18 cellular contexts compared by ENCODE assay signal in genomic region chr10:21130683-21131442, GRCh38.
A peak's percentile ranks its signal among the peaks of the same experiment; 100 is the strongest.
DNase-seq lines count a peak whose midpoint lies in the region; ATAC-seq, FAIRE-seq and TF ChIP-seq lines count a peak whose summit lies in the region.
"Had no signal": no experiment of that assay in that cellular context is flagged by ENCODE, and none has a peak within 500 bp of the region (broad histone marks: within the 10 kb centered on the region; RNA-seq: fewer than 3 reads in every experiment).

No MANE protein-coding gene starts in this region.

- no peaks in the 10 kb centered on the region for H3K79me2 ChIP-seq in GM23338 (replicated peaks; ENCODE audit: insufficient read depth)

- FAIRE-seq in A204.1 (lab: Jason Lieb, UNC) = peak; percentile 67
- FAIRE-seq: GM12878, GM18507, HTR-8/SVneo had no signal

- no peak for TF ChIP-seq CTCF in GM23338 (conservative IDR thresholded peaks at IDR 0.05; ENCODE audit: low read depth in 2 of 2)

- no peak for DNase-seq in GM23338 (ENCODE audit: low spot score)
- DNase-seq in kidney tubule cell (ENCODE audit: low spot score) = peak; percentile 28
- DNase-seq in NCI-H1694 (lab: John Stamatoyannopoulos, UW) = no peak
- DNase-seq: 8988T; C1 segment of cervical spinal cord; CD4-positive, alpha-beta T cell; DMS79; GM23248; H7; Kasumi-1 had no signal

- H3K4me3 Mint-ChIP-seq in GM23338 = no peak overlapping the region
- H3K4me3 Mint-ChIP-seq: B cell; CD4-positive, alpha-beta T cell had no signal

- peak overlapping the region; percentile 2; the same call in 1 of the 2 replicates for H3K27ac Mint-ChIP-seq in GM23338
- H3K27ac Mint-ChIP-seq: B cell; CD4-positive, alpha-beta T cell had no signal

- H4K20me1 ChIP-seq in GM23338 (replicated peaks; ENCODE audit: insufficient read depth) = no peaks in the 10 kb centered on the region

- no peak overlapping the region for H3K4me3 ChIP-seq in GM23338
- H3K4me3 ChIP-seq: GM12878, GM23248 had no signal

- no peak overlapping the region for H2AFZ ChIP-seq in GM23338
- H2AFZ ChIP-seq: GM23248 had no signal

- peaks cover 18% of the 10 kb centered on the region; the same call in 2 of the 3 replicates for H3K4me1 Mint-ChIP-seq in GM23338
- H3K4me1 Mint-ChIP-seq: B cell had no signal

- H3K27me3 ChIP-seq in GM23338 (ENCODE audit: insufficient read depth) = no peaks in the 10 kb centered on the region

- H3K36me3 ChIP-seq in GM23338 (ENCODE audit: insufficient read depth) = no peaks in the 10 kb centered on the region

- H3K27ac ChIP-seq in GM23338 (ENCODE audit: low read depth) = no peak overlapping the region
- H3K27ac ChIP-seq: GM23248 had no signal

- no peaks in the 10 kb centered on the region for H3F3A ChIP-seq in GM23338 (replicated peaks; ENCODE audit: low read depth)

- no peaks in the 10 kb centered on the region for H3K9me3 Mint-ChIP-seq in GM23338
- H3K9me3 Mint-ChIP-seq: CD4-positive, alpha-beta T cell had no signal

- H3K4me2 ChIP-seq in GM23338 = no peak overlapping the region

- H3K4me1 ChIP-seq in GM23338 (ENCODE audit: insufficient read depth) = peaks cover 17% of the 10 kb centered on the region

- ATAC-seq in GM18907 (IDR thresholded peaks at IDR 0.05; ENCODE audit: unreplicated experiment) (peak; percentile 68), GM23338 (no peak), GM18520 (IDR thresholded peaks at IDR 0.05; ENCODE audit: unreplicated experiment) (no peak), HG03280 (IDR thresholded peaks at IDR 0.05; ENCODE audit: unreplicated experiment) (no peak)
- ATAC-seq: GM12878 had no signal

- H3K36me3 Mint-ChIP-seq in GM23338 (ENCODE audit: low read depth) = no peaks in the 10 kb centered on the region

- no peaks in the 10 kb centered on the region; the same call in 1 of the 2 replicates for H3K9me2 ChIP-seq in GM23338 (ENCODE audit: insufficient read depth)

- H3K27me3 Mint-ChIP-seq in GM23338 (ENCODE audit: insufficient read depth, low read depth, poor library complexity) = no peaks in the 10 kb centered on the region

TF ChIP-seq in GM23338, 12 proteins besides CTCF, POLR2A, EP300 and RAD21:
- TF ChIP-seq, protein P1, sequence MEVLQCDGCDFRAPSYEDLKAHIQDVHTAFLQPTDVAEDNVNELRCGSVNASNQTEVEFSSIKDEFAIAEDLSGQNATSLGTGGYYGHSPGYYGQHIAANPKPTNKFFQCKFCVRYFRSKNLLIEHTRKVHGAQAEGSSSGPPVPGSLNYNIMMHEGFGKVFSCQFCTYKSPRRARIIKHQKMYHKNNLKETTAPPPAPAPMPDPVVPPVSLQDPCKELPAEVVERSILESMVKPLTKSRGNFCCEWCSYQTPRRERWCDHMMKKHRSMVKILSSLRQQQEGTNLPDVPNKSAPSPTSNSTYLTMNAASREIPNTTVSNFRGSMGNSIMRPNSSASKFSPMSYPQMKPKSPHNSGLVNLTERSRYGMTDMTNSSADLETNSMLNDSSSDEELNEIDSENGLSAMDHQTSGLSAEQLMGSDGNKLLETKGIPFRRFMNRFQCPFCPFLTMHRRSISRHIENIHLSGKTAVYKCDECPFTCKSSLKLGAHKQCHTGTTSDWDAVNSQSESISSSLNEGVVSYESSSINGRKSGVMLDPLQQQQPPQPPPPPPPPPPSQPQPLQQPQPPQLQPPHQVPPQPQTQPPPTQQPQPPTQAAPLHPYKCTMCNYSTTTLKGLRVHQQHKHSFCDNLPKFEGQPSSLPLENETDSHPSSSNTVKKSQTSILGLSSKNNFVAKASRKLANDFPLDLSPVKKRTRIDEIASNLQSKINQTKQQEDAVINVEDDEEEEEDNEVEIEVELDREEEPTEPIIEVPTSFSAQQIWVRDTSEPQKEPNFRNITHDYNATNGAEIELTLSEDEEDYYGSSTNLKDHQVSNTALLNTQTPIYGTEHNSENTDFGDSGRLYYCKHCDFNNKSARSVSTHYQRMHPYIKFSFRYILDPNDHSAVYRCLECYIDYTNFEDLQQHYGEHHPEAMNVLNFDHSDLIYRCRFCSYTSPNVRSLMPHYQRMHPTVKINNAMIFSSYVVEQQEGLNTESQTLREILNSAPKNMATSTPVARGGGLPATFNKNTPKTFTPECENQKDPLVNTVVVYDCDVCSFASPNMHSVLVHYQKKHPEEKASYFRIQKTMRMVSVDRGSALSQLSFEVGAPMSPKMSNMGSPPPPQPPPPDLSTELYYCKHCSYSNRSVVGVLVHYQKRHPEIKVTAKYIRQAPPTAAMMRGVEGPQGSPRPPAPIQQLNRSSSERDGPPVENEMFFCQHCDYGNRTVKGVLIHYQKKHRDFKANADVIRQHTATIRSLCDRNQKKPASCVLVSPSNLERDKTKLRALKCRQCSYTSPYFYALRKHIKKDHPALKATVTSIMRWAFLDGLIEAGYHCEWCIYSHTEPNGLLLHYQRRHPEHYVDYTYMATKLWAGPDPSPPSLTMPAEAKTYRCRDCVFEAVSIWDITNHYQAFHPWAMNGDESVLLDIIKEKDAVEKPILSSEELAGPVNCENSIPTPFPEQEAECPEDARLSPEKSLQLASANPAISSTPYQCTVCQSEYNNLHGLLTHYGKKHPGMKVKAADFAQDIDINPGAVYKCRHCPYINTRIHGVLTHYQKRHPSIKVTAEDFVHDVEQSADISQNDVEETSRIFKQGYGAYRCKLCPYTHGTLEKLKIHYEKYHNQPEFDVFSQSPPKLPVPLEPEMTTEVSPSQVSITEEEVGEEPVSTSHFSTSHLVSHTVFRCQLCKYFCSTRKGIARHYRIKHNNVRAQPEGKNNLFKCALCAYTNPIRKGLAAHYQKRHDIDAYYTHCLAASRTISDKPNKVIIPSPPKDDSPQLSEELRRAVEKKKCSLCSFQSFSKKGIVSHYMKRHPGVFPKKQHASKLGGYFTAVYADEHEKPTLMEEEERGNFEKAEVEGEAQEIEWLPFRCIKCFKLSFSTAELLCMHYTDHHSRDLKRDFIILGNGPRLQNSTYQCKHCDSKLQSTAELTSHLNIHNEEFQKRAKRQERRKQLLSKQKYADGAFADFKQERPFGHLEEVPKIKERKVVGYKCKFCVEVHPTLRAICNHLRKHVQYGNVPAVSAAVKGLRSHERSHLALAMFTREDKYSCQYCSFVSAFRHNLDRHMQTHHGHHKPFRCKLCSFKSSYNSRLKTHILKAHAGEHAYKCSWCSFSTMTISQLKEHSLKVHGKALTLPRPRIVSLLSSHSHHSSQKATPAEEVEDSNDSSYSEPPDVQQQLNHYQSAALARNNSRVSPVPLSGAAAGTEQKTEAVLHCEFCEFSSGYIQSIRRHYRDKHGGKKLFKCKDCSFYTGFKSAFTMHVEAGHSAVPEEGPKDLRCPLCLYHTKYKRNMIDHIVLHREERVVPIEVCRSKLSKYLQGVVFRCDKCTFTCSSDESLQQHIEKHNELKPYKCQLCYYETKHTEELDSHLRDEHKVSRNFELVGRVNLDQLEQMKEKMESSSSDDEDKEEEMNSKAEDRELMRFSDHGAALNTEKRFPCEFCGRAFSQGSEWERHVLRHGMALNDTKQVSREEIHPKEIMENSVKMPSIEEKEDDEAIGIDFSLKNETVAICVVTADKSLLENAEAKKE (CRISPR knock-in tag; IDR thresholded peaks at IDR 0.05) = no peak
- TF ChIP-seq ZNF114 (CRISPR knock-in tag; IDR thresholded peaks at IDR 0.05) = no peak
- TF ChIP-seq ZNF331 (CRISPR knock-in tag; IDR thresholded peaks at IDR 0.05; ENCODE audit: low read depth) = no peak
- TF ChIP-seq EZH2 (IDR thresholded peaks at IDR 0.05; ENCODE audit: low read depth, unreplicated experiment) = no peak
- TF ChIP-seq REST (IDR thresholded peaks at IDR 0.05; ENCODE audit: unreplicated experiment) = no peak
- TF ChIP-seq NANOG (IDR thresholded peaks at IDR 0.05; ENCODE audit: borderline replicate concordance) = no peak
- TF ChIP-seq JUNB (IDR thresholded peaks at IDR 0.05; ENCODE audit: unreplicated experiment) = no peak
